19 cellular contexts compared by ENCODE assay signal in genomic region chr12:57196439-57196838, GRCh38. TPM values are rescaled to one million over a fixed set of nuclear protein-coding genes. Genes with fewer than 3 reads are reported as not detected.
"Had no signal": no experiment of that assay in that cellular context is flagged by ENCODE, and none has a peak within 500 bp of the region (broad histone marks: within the 10 kb centered on the region; RNA-seq: fewer than 3 reads in every experiment).

No MANE protein-coding gene starts in this region.

- H3K4me1 Mint-ChIP-seq: WTC11 had no signal

- H3K4me1 ChIP-seq: esophagus muscularis mucosa, testis, upper lobe of right lung had no signal

- H3K27ac Mint-ChIP-seq: natural killer cell; stimulated activated naive CD8-positive, alpha-beta T cell treated with anti-CD3 and anti-CD28 coated beads, Interleukin-15, Interleukin-2, amounts not matched to agents 100 ng/mL and 50 ng/mL, for 24 hours; T-helper 1 cell treated with Interleukin-12 subunit alpha and Interleukin-12 subunit beta and Interleukin-4 antibody, amounts not matched to agents 30 μg/mL and 1 μg/mL, for 36 hours; WTC11 had no signal

- ATAC-seq: left colon, upper lobe of right lung, WTC11 had no signal

- H3K9me3 Mint-ChIP-seq: natural killer cell; stimulated activated naive CD8-positive, alpha-beta T cell treated with anti-CD3 and anti-CD28 coated beads, Interleukin-15, Interleukin-2, amounts not matched to agents 100 ng/mL and 50 ng/mL, for 24 hours; T-helper 1 cell treated with Interleukin-12 subunit alpha and Interleukin-12 subunit beta and Interleukin-4 antibody, amounts not matched to agents 30 μg/mL and 1 μg/mL, for 36 hours had no signal

- H3K9me3 ChIP-seq: esophagus muscularis mucosa, testis, upper lobe of right lung had no signal

- FAIRE-seq: endometrium had no signal

- DNase-seq: activated CD4-positive, alpha-beta T cell treated with anti-CD3 and anti-CD28 coated beads for 48 hours; activated naive CD4-positive, alpha-beta T cell treated with anti-CD3 and anti-CD28 coated beads, Interleukin-2, amount 50 U/mL, for 16 hours; brain microvascular endothelial cell; foreskin fibroblast; left colon; mammary epithelial cell; stimulated activated CD4-positive, alpha-beta T cell treated with anti-CD3 and anti-CD28 coated beads, Interleukin-2, amount 100 ng/mL, for 48 hours; testis; upper lobe of right lung had no signal

- H3K27ac ChIP-seq: brain microvascular endothelial cell, esophagus muscularis mucosa, testis, upper lobe of right lung had no signal

- H3K27me3 Mint-ChIP-seq: stimulated activated naive CD8-positive, alpha-beta T cell treated with anti-CD3 and anti-CD28 coated beads, Interleukin-15, Interleukin-2, amounts not matched to agents 100 ng/mL and 50 ng/mL, for 24 hours had no signal

- H3K4me3 ChIP-seq: esophagus muscularis mucosa, testis, upper lobe of right lung had no signal

- H3K27me3 ChIP-seq: brain microvascular endothelial cell, esophagus muscularis mucosa, testis, upper lobe of right lung had no signal

- H3K36me3 Mint-ChIP-seq: natural killer cell had no signal

- H3K4me3 Mint-ChIP-seq: stimulated activated naive CD8-positive, alpha-beta T cell treated with anti-CD3 and anti-CD28 coated beads, Interleukin-15, Interleukin-2, amounts not matched to agents 100 ng/mL and 50 ng/mL, for 24 hours; T-helper 1 cell treated with Interleukin-12 subunit alpha and Interleukin-12 subunit beta and Interleukin-4 antibody, amounts not matched to agents 30 μg/mL and 1 μg/mL, for 36 hours; WTC11 had no signal

RNA-seq across cellular contexts. Expression of gene NXPH4, which starts 20.2 kb away (rescaled TPM):
- total RNA-seq: esophagus muscularis mucosa, left colon, upper lobe of right lung had no signal

RNA-seq across cellular contexts. Expression of gene LRP1-AS, which starts 49.0 kb away (rescaled TPM):
- total RNA-seq: activated CD8-positive, alpha-beta memory T cell treated with anti-CD3 and anti-CD28 coated beads for 36 hours; dermis microvascular lymphatic vessel endothelial cell; esophagus muscularis mucosa; left colon; mammary epithelial cell; mucosa of gallbladder; natural killer cell; osteocyte; testis; upper lobe of right lung; WTC11 had no signal
- polyA plus RNA-seq: mammary epithelial cell had no signal
